35 cellular contexts compared by ENCODE assay signal in the genomic region with DNA sequence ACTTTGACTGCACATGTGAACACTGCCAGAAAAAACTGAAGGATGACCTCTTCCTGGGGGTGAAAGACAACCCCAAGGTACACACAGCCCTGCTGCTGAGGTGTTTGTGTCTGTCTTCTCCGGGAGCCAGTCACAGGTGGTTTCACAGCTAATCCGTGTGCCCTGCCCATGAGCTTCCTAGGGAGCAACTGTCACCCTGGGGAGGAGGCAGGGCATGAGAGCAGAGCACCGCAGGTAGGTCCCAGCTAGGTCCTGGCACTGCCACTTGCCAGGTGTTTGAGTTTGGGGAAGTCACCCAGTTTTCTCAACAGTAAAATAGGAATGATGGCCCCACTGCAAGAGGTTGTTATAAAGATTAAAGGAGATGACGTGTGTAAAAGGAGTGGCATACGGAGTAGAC. TPM values are rescaled to one million over a fixed set of nuclear protein-coding genes. Genes with fewer than 3 reads are reported as not detected.
"Had no signal": no experiment of that assay in that cellular context is flagged by ENCODE, and none has a peak within 500 bp of the region (broad histone marks: within the 10 kb centered on the region; RNA-seq: fewer than 3 reads in every experiment).

No MANE protein-coding gene starts in this region.

- H3K4me3 ChIP-seq: esophagus squamous epithelium had no signal

- H3K9me3 ChIP-seq: esophagus squamous epithelium had no signal

- H3K36me3 ChIP-seq: brain microvascular endothelial cell, esophagus squamous epithelium, WERI-Rb-1 had no signal

- H3K27me3 ChIP-seq: brain microvascular endothelial cell had no signal

- ATAC-seq: activated CD4-positive, CD25-positive, alpha-beta regulatory T cell treated with anti-CD3 and anti-CD28 coated beads, Interleukin-2, amount 50 U/mL, for 24 hours; activated CD8-positive, alpha-beta T cell treated with anti-CD3 and anti-CD28 coated beads for 36 hours; activated T-cell treated with anti-CD3 and anti-CD28 coated beads, Interleukin-2, amount 50 U/mL, for 4 hours; activated T-helper 17 cell treated with anti-CD3 and anti-CD28 coated beads, Interleukin-2, amount 50 U/mL, for 72 hours; effector memory CD8-positive, alpha-beta T cell; T-helper 17 cell had no signal

- DNase-seq: activated B cell treated with CpG ODN at 0.5 μM for 24 hours; activated CD4-positive, alpha-beta T cell treated with anti-CD3 and anti-CD28 coated beads for 48 hours; activated CD4-positive, alpha-beta T cell treated with anti-CD3 and anti-CD28 coated beads, Interleukin-2, amount 50 U/mL, for 1 hour; activated CD4-positive, alpha-beta T cell treated with anti-CD3 and anti-CD28 coated beads, Interleukin-2, amount 50 U/mL, for 48 hours; activated CD8-positive, alpha-beta memory T cell treated with anti-CD3 and anti-CD28 coated beads for 24 hours; activated CD8-positive, alpha-beta T cell treated with anti-CD3 and anti-CD28 coated beads for 36 hours; activated effector memory CD4-positive, alpha-beta T cell treated with Interleukin-2 at 50 U/mL for 16 hours; activated gamma-delta T cell treated with Interleukin-2 at 50 U/mL for 16 hours; activated naive CD4-positive, alpha-beta T cell treated with anti-CD3 and anti-CD28 coated beads, Interleukin-2, amount 50 U/mL, for 16 hours; activated naive CD4-positive, alpha-beta T cell treated with Interleukin-2 at 50 U/mL for 16 hours; activated T-cell treated with anti-CD3 and anti-CD28 coated beads, Interleukin-2, amount 50 U/mL, for 4 hours; amniotic stem cell; anterior cingulate cortex; brain microvascular endothelial cell; caudate nucleus; cortex of kidney; dermis blood vessel endothelial cell; effector CD4-positive, alpha-beta T cell; effector memory CD8-positive, alpha-beta T cell; esophagus squamous epithelium; foreskin melanocyte; head of caudate nucleus; T-helper 1 cell; T-helper 17 cell; T1000; WERI-Rb-1 had no signal

- H3K27ac ChIP-seq: brain microvascular endothelial cell, epithelial cell of prostate, esophagus squamous epithelium, WERI-Rb-1 had no signal

RNA-seq across cellular contexts. Expression of a gene that starts 29.1 kb away (rescaled TPM):
- total RNA-seq: activated B cell treated with CpG ODN at 0.5 μM for 24 hours; activated CD8-positive, alpha-beta T cell treated with anti-CD3 and anti-CD28 coated beads for 36 hours; activated T-cell treated with anti-CD3 and anti-CD28 coated beads, Interleukin-2, amount 50 U/mL, for 4 hours; activated T-helper 17 cell treated with anti-CD3 and anti-CD28 coated beads, Interleukin-2, amount 50 U/mL, for 72 hours; astrocyte; bronchial epithelial cell; chondrocyte; dermis blood vessel endothelial cell; endothelial cell of umbilical vein; fibroblast of lung; fibroblast of villous mesenchyme; T-helper 17 cell had no signal

RNA-seq across cellular contexts. Expression of a gene that starts 31.2 kb away (rescaled TPM):
- total RNA-seq: activated B cell treated with CpG ODN at 0.5 μM for 24 hours; activated CD8-positive, alpha-beta T cell treated with anti-CD3 and anti-CD28 coated beads for 36 hours; activated T-helper 17 cell treated with anti-CD3 and anti-CD28 coated beads, Interleukin-2, amount 50 U/mL, for 72 hours; astrocyte; bronchial epithelial cell; chondrocyte; dermis blood vessel endothelial cell; endothelial cell of umbilical vein; esophagus squamous epithelium; fibroblast of lung; fibroblast of villous mesenchyme; T-helper 17 cell had no signal
